Comparison of ENCODE assay signal across 20 cellular contexts in the genomic region with DNA sequence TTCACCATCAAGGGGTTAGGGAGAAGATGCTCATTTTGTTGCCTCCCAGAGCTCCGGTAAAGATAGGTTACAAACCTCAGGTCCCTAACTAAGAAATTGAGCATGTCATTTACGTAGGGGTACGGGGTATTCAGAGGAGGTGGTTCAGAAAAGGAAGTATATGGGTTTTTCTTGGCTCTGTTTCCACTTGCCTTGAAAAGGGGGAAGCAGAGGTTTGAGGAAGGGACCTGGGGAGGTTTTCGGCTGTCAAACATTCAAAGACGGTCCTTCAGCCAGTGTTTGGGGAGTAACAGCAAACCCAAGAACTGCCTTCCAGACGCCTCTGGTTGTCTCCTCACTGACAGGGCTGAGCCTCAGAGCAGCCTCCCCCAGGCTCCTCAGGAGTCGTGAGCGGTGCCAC.
"Had no signal": no experiment of that assay in that cellular context is flagged by ENCODE, and none has a peak within 500 bp of the region (broad histone marks: within the 10 kb centered on the region; RNA-seq: fewer than 3 reads in every experiment).

No MANE protein-coding gene starts in this region.

- ATAC-seq: activated T-cell treated with anti-CD3 and anti-CD28 coated beads, Interleukin-2, amount 50 U/mL, for 72 hours; effector memory CD8-positive, alpha-beta T cell; esophagus mucosa; left lung; naive thymus-derived CD4-positive, alpha-beta T cell; stimulated activated memory B cell treated with anti-CD40 and anti-IgM and Interleukin-4, amounts not matched to agents 10 μg/mL and 1 μg/mL and 100 μg/mL, for 72 hours had no signal

- DNase-seq: activated CD4-positive, alpha-beta T cell treated with anti-CD3 and anti-CD28 coated beads for 4 hours; activated CD4-positive, alpha-beta T cell treated with anti-CD3 and anti-CD28 coated beads, Interleukin-2, amount 50 U/mL, for 48 hours; activated CD4-positive, CD25-positive, alpha-beta regulatory T cell; activated effector memory CD4-positive, alpha-beta T cell treated with anti-CD3 and anti-CD28 coated beads, Interleukin-2, amount 50 U/mL, for 16 hours; activated naive CD4-positive, alpha-beta T cell treated with anti-CD3 and anti-CD28 coated beads, Interleukin-2, amount 10 ng/mL, durations not matched to agents 7 days and 5 days; activated T-cell treated with anti-CD3 and anti-CD28 coated beads, Interleukin-2, amount 50 U/mL, for 72 hours; amygdala; colonic mucosa; dorsolateral prefrontal cortex; effector memory CD8-positive, alpha-beta T cell; glutamatergic neuron; hippocampal formation; kidney glomerular epithelial cell; left lung; naive thymus-derived CD4-positive, alpha-beta T cell; retina; sigmoid colon; stimulated activated CD4-positive, alpha-beta T cell treated with anti-CD3 and anti-CD28 coated beads, Interleukin-15, amount 100 ng/mL, for 24 hours had no signal
